ENCODE assay signal across 8 cellular contexts in genomic region chr3:48685603-48686511, GRCh38. TPM values are rescaled to one million over a fixed set of nuclear protein-coding genes. Genes with fewer than 3 reads are reported as not detected.
DNase-seq lines count a peak whose midpoint lies in the region; ATAC-seq and TF ChIP-seq lines count a peak whose summit lies in the region.

TSS of gene NCKIPSD (minus strand) at chr3:48685915. CDS start at chr3:48685807, 108 bp downstream.

- CTCF ChIA-PET in Calu3 (lab: Charles Lee): interaction anchor here (0.6 to 1.7 kb wide), 6 partner anchors 22 to 164 kb away, joined by 3 to 8 read pairs (median 4); partner anchors contain the start of genes IP6K2 and SLC26A6
- CTCF ChIA-PET in OCI-LY7 (lab: Charles Lee; ENCODE audit: unreplicated experiment): interaction anchor here (0.6 to 1.0 kb wide), 2 partner anchors 129 to 266 kb away, joined by 3 read pairs; partner anchors contain the start of gene PFKFB4

- intact Hi-C loops in Calu3 (cut with micrococcal nuclease; ENCODE audit: unreplicated experiment): no loop called here
- intact Hi-C loops in OCI-LY7 (cut with micrococcal nuclease; ENCODE audit: unreplicated experiment): loop anchor here (1.0 to 2.0 kb wide), 2 partner anchors 23 to 51 kb away; partner anchors contain the start of genes CELSR3 and SLC26A6

- H3K9me2 ChIP-seq in OCI-LY7 (ENCODE audit: insufficient read depth, low read length): no peaks in the 10 kb centered on the region

- ATAC-seq in GM19467 (IDR thresholded peaks at IDR 0.05; ENCODE audit: unreplicated experiment): peak; percentile 65

- H3K9me3 ChIP-seq in OCI-LY7 (ENCODE audit: low read length) (no peaks in the 10 kb centered on the region), mononuclear cell (ENCODE audit: low read depth, low read length) (no peaks in the 10 kb centered on the region)

- peak within 1 kb of the TSS; percentile 31 for H3K27ac Mint-ChIP-seq in Calu3 (ENCODE audit: unreplicated experiment)

- H3K4me1 Mint-ChIP-seq in Calu3 (ENCODE audit: low read depth, unreplicated experiment): peaks cover 25% of the 10 kb centered on the region

- no peaks in the 10 kb centered on the region for H3K27me3 ChIP-seq in mononuclear cell (ENCODE audit: insufficient read depth, low read length)

- peak within 1 kb of the TSS; percentile 75 for H3K27ac ChIP-seq in OCI-LY7 (ENCODE audit: low read depth, low read length, poor library complexity, severe bottlenecking)

- H3K4me1 ChIP-seq in OCI-LY7 (ENCODE audit: insufficient read depth, low read length, poor library complexity, severe bottlenecking): peaks cover 33% of the 10 kb centered on the region
- peaks cover 24% of the 10 kb centered on the region for H3K4me1 ChIP-seq in mononuclear cell (ENCODE audit: insufficient read depth, low read length)

- H3K4me2 ChIP-seq in OCI-LY7 (ENCODE audit: low read length): peak within 1 kb of the TSS; percentile 93

- peaks cover 50% of the 10 kb centered on the region for H3K36me3 ChIP-seq in OCI-LY7 (ENCODE audit: insufficient read depth, low read length)

- H3K4me3 ChIP-seq in OCI-LY7 (ENCODE audit: low read depth, low read length, poor library complexity, severe bottlenecking) (peak within 1 kb of the TSS; percentile 84), mononuclear cell (ENCODE audit: low read length) (peak within 1 kb of the TSS; percentile 76)

- H3K79me2 ChIP-seq in OCI-LY7 (ENCODE audit: insufficient read depth, low read depth, low read length): peaks cover 7% of the 10 kb centered on the region; the same call in 1 of the 2 replicates

- H3K9me3 Mint-ChIP-seq in Calu3 (ENCODE audit: low read depth, unreplicated experiment): no peaks in the 10 kb centered on the region

- peak; percentile 74 for TF ChIP-seq CTCF in Calu3 (IDR thresholded peaks at IDR 0.05; ENCODE audit: unreplicated experiment)
- TF ChIP-seq CTCF in OCI-LY7 (conservative IDR thresholded peaks at IDR 0.05; ENCODE audit: low read length): peak; percentile 81

- BruUV-seq in Calu3 (replicated peaks; lab: Mats Ljungman, UMichigan): no TSS peak
- BruUV-seq in OCI-LY7 (replicated peaks; lab: Mats Ljungman, UMichigan): no TSS peak

- peak within 1 kb of the TSS; percentile 54; the same call in 1 of the 2 replicates for H2AFZ ChIP-seq in OCI-LY7 (ENCODE audit: low read length)

- H3K4me3 Mint-ChIP-seq in Calu3 (ENCODE audit: low read depth, unreplicated experiment): peak within 1 kb of the TSS; percentile 82

- DNase-seq in Calu3: peak; percentile 89
- DNase-seq in HS-27A (ENCODE audit: low read depth): peak; percentile 48
- DNase-seq in OCI-LY7 (ENCODE audit: low spot score): peak; percentile 94
- DNase-seq in activated CD8-positive, alpha-beta memory T cell treated with anti-CD3 and anti-CD28 coated beads, Interleukin-2, amount 50 U/mL, for 48 hours: peak; percentile 98
- peak; percentile 93 for DNase-seq in epidermal melanocyte (ENCODE audit: insufficient read length, low spot score)
- peak; percentile 87 for DNase-seq in stimulated activated CD8-positive, alpha-beta memory T cell treated with anti-CD3 and anti-CD28 coated beads, Interleukin-4, amount 100 ng/mL, for 24 hours (ENCODE audit: low read depth)

- H3K36me3 Mint-ChIP-seq in Calu3 (ENCODE audit: insufficient read depth, unreplicated experiment): peaks cover 54% of the 10 kb centered on the region

- no peaks in the 10 kb centered on the region for H4K20me1 ChIP-seq in OCI-LY7 (ENCODE audit: insufficient read depth, low read length)

- H3K27me3 Mint-ChIP-seq in Calu3 (ENCODE audit: unreplicated experiment): no peaks in the 10 kb centered on the region

- POLR2A ChIA-PET in OCI-LY7 (lab: Charles Lee): interaction anchor here (0.5 to 0.6 kb wide), 4 partner anchors 11 to 319 kb away, joined by 3 to 5 read pairs (median 4); no protein-coding TSS in a partner anchor

RNA-seq across cellular contexts. Expression of gene NCKIPSD, which starts in this region (rescaled TPM):
- total RNA-seq in Calu3 (2022) (23.1 and 26.9 TPM in 2 replicates), OCI-LY7 (2022) (33.9 and 39.9 TPM in 2 replicates), mononuclear cell (6.3 TPM)
- 34.8 and 42.1 TPM in 2 replicates for total RNA-seq in OCI-LY7 (2014; rRNA removed; shearing (Covaris generic))

Comparison
In these comparisons a context has a peak if more than half of its experiments do, and no peak if none do; other contexts are left out.
1. Peak in every context shown above with its lines: DNase-seq, ATAC-seq, H3K4me3 ChIP-seq and H3K27ac ChIP-seq.
2. DNase-seq: peak in every context shown above with its lines; median percentile 98 in activated CD8-positive, alpha-beta memory T cell treated with anti-CD3 and anti-CD28 coated beads, Interleukin-2, amount 50 U/mL, for 48 hours; 94 in OCI-LY7; 93 in epidermal melanocyte; 89 in Calu3; 87 in stimulated activated CD8-positive, alpha-beta memory T cell treated with anti-CD3 and anti-CD28 coated beads, Interleukin-4, amount 100 ng/mL, for 24 hours; 48 in HS-27A.